ENCODE assay signal across 37 cellular contexts in genomic region chr21:32008714-32009113, GRCh38.
"Had no signal": no experiment of that assay in that cellular context is flagged by ENCODE, and none has a peak within 500 bp of the region (broad histone marks: within the 10 kb centered on the region; RNA-seq: fewer than 3 reads in every experiment).

No MANE protein-coding gene starts in this region.

- H3K27ac ChIP-seq: ascending aorta, cardiac muscle cell, WERI-Rb-1 had no signal

- H3K4me1 ChIP-seq: ascending aorta had no signal

- ATAC-seq: activated CD4-positive, alpha-beta T cell treated with anti-CD3 and anti-CD28 coated beads for 36 hours; activated CD4-positive, CD25-positive, alpha-beta regulatory T cell treated with anti-CD3 and anti-CD28 coated beads, Interleukin-2, amount 50 U/mL, for 24 hours; activated CD8-positive, alpha-beta memory T cell treated with anti-CD3 and anti-CD28 coated beads, Interleukin-2, amount 10 ng/mL, durations not matched to agents 7 days and 5 days; activated CD8-positive, alpha-beta T cell treated with anti-CD3 and anti-CD28 coated beads, Interleukin-2, amount 10 ng/mL, durations not matched to agents 7 days and 5 days; activated naive CD8-positive, alpha-beta T cell treated with anti-CD3 and anti-CD28 coated beads, Interleukin-2, amount 50 U/mL, for 24 hours; WTC11 had no signal

- DNase-seq: activated CD4-positive, alpha-beta memory T cell treated with anti-CD3 and anti-CD28 coated beads, Interleukin-2, amount 10 ng/mL, durations not matched to agents 7 days and 5 days; activated CD4-positive, alpha-beta T cell treated with anti-CD3 and anti-CD28 coated beads for 1 hour; activated CD4-positive, alpha-beta T cell treated with anti-CD3 and anti-CD28 coated beads for 36 hours; activated CD4-positive, alpha-beta T cell treated with anti-CD3 and anti-CD28 coated beads for 48 hours; activated CD4-positive, alpha-beta T cell treated with anti-CD3 and anti-CD28 coated beads, Interleukin-2, amount 10 ng/mL, durations not matched to agents 7 days and 5 days; activated CD4-positive, alpha-beta T cell treated with anti-CD3 and anti-CD28 coated beads, Interleukin-2, amount 50 U/mL, for 48 hours; activated CD4-positive, CD25-positive, alpha-beta regulatory T cell; activated CD8-positive, alpha-beta memory T cell treated with anti-CD3 and anti-CD28 coated beads for 24 hours; activated CD8-positive, alpha-beta memory T cell treated with anti-CD3 and anti-CD28 coated beads, Interleukin-2, amount 10 ng/mL, durations not matched to agents 7 days and 5 days; activated CD8-positive, alpha-beta memory T cell treated with anti-CD3 and anti-CD28 coated beads, Interleukin-2, amount 50 U/mL, for 48 hours; activated CD8-positive, alpha-beta T cell treated with anti-CD3 and anti-CD28 coated beads, Interleukin-2, amount 10 ng/mL, durations not matched to agents 7 days and 5 days; activated effector memory CD4-positive, alpha-beta T cell treated with Interleukin-2 at 50 U/mL for 16 hours; activated gamma-delta T cell; activated naive CD4-positive, alpha-beta T cell treated with anti-CD3 and anti-CD28 coated beads, Interleukin-2, amount 10 ng/mL, durations not matched to agents 7 days and 5 days; activated naive CD4-positive, alpha-beta T cell treated with Interleukin-2 at 50 U/mL for 16 hours; activated naive CD8-positive, alpha-beta T cell treated with anti-CD3 and anti-CD28 coated beads, Interleukin-2, amount 10 ng/mL, durations not matched to agents 7 days and 5 days; activated naive CD8-positive, alpha-beta T cell treated with anti-CD3 and anti-CD28 coated beads, Interleukin-2, amount 50 U/mL, for 24 hours; activated T-cell treated with anti-CD3 and anti-CD28 coated beads, Interleukin-2, amount 50 U/mL, for 24 hours; activated T-cell treated with anti-CD3 and anti-CD28 coated beads, Interleukin-2, amount 50 U/mL, for 48 hours; amygdala; anterior cingulate cortex; caudate nucleus; cerebellar nuclear complex; T-helper 2 cell; T-helper 9 cell had no signal

- H3K36me3 Mint-ChIP-seq: activated CD8-positive, alpha-beta memory T cell treated with anti-CD3 and anti-CD28 coated beads, Interleukin-2, amount 10 ng/mL, durations not matched to agents 7 days and 5 days; activated naive CD4-positive, alpha-beta T cell treated with anti-CD3 and anti-CD28 coated beads, Interleukin-2, amount 10 ng/mL, durations not matched to agents 7 days and 5 days; activated naive CD4-positive, alpha-beta T cell treated with anti-CD3 and anti-CD28 coated beads, Interleukin-2, amount 50 U/mL, for 24 hours; activated naive CD8-positive, alpha-beta T cell; activated naive CD8-positive, alpha-beta T cell treated with anti-CD3 and anti-CD28 coated beads, Interleukin-2, amount 10 ng/mL, durations not matched to agents 7 days and 5 days; WTC11 had no signal

- H3K27ac Mint-ChIP-seq: activated CD4-positive, alpha-beta memory T cell treated with anti-CD3 and anti-CD28 coated beads, Interleukin-2, amount 10 ng/mL, durations not matched to agents 7 days and 5 days; activated CD4-positive, alpha-beta T cell treated with anti-CD3 and anti-CD28 coated beads for 36 hours; activated CD4-positive, alpha-beta T cell treated with anti-CD3 and anti-CD28 coated beads, Interleukin-2, amount 10 ng/mL, durations not matched to agents 7 days and 5 days; activated CD8-positive, alpha-beta memory T cell treated with anti-CD3 and anti-CD28 coated beads, Interleukin-2, amount 10 ng/mL, durations not matched to agents 7 days and 5 days; activated CD8-positive, alpha-beta T cell treated with anti-CD3 and anti-CD28 coated beads, Interleukin-2, amount 10 ng/mL, durations not matched to agents 7 days and 5 days; activated naive CD4-positive, alpha-beta T cell treated with anti-CD3 and anti-CD28 coated beads, Interleukin-2, amount 10 ng/mL, durations not matched to agents 7 days and 5 days; activated naive CD4-positive, alpha-beta T cell treated with anti-CD3 and anti-CD28 coated beads, Interleukin-2, amount 50 U/mL, for 24 hours; activated naive CD8-positive, alpha-beta T cell; activated naive CD8-positive, alpha-beta T cell treated with anti-CD3 and anti-CD28 coated beads, Interleukin-2, amount 10 ng/mL, durations not matched to agents 7 days and 5 days; activated naive CD8-positive, alpha-beta T cell treated with anti-CD3 and anti-CD28 coated beads, Interleukin-2, amount 50 U/mL, for 24 hours; activated T-cell treated with anti-CD3 and anti-CD28 coated beads, Interleukin-2, amount 50 U/mL, for 24 hours; activated T-helper 2 cell treated with anti-CD3 and anti-CD28 coated beads, Interferon-gamma antibody, Interleukin-2, Interleukin-4, amounts not matched to agents 10 μg/mL and 5 μg/mL and 100 μg/mL, durations not matched to agents 14 hours and 24 hours and 36 hours; brain; T-helper 1 cell treated with Interleukin-12 subunit alpha and Interleukin-12 subunit beta and Interleukin-4 antibody, amounts not matched to agents 30 μg/mL and 1 μg/mL, for 36 hours; T-helper 2 cell treated with Interferon-gamma antibody and Interleukin-4, amounts not matched to agents 5 μg/mL and 100 μg/mL, for 36 hours; WTC11 had no signal

- H3K9me3 ChIP-seq: ascending aorta had no signal

- H3K4me1 Mint-ChIP-seq: activated CD4-positive, alpha-beta memory T cell treated with anti-CD3 and anti-CD28 coated beads, Interleukin-2, amount 10 ng/mL, durations not matched to agents 7 days and 5 days; activated CD4-positive, alpha-beta T cell treated with anti-CD3 and anti-CD28 coated beads for 36 hours; activated CD4-positive, alpha-beta T cell treated with anti-CD3 and anti-CD28 coated beads, Interleukin-2, amount 10 ng/mL, durations not matched to agents 7 days and 5 days; activated CD8-positive, alpha-beta memory T cell treated with anti-CD3 and anti-CD28 coated beads, Interleukin-2, amount 10 ng/mL, durations not matched to agents 7 days and 5 days; activated naive CD4-positive, alpha-beta T cell treated with anti-CD3 and anti-CD28 coated beads, Interleukin-2, amount 10 ng/mL, durations not matched to agents 7 days and 5 days; activated naive CD4-positive, alpha-beta T cell treated with anti-CD3 and anti-CD28 coated beads, Interleukin-2, amount 50 U/mL, for 24 hours; activated naive CD8-positive, alpha-beta T cell treated with anti-CD3 and anti-CD28 coated beads, Interleukin-2, amount 10 ng/mL, durations not matched to agents 7 days and 5 days; activated naive CD8-positive, alpha-beta T cell treated with anti-CD3 and anti-CD28 coated beads, Interleukin-2, amount 50 U/mL, for 24 hours; central memory CD8-positive, alpha-beta T cell; WTC11 had no signal

- H3K27me3 Mint-ChIP-seq: activated CD4-positive, alpha-beta memory T cell treated with anti-CD3 and anti-CD28 coated beads, Interleukin-2, amount 10 ng/mL, durations not matched to agents 7 days and 5 days; activated CD4-positive, alpha-beta T cell treated with anti-CD3 and anti-CD28 coated beads, Interleukin-2, amount 10 ng/mL, durations not matched to agents 7 days and 5 days; activated naive CD4-positive, alpha-beta T cell treated with anti-CD3 and anti-CD28 coated beads, Interleukin-2, amount 10 ng/mL, durations not matched to agents 7 days and 5 days; activated naive CD8-positive, alpha-beta T cell; activated naive CD8-positive, alpha-beta T cell treated with anti-CD3 and anti-CD28 coated beads, Interleukin-2, amount 50 U/mL, for 24 hours; activated T-cell treated with anti-CD3 and anti-CD28 coated beads, Interleukin-2, amount 50 U/mL, for 24 hours; brain had no signal

- H3K4me3 ChIP-seq: ascending aorta, cardiac muscle cell had no signal

- H3K36me3 ChIP-seq: ascending aorta, cardiac muscle cell, WERI-Rb-1 had no signal

- H3K9me3 Mint-ChIP-seq: activated CD4-positive, alpha-beta memory T cell treated with anti-CD3 and anti-CD28 coated beads, Interleukin-2, amount 10 ng/mL, durations not matched to agents 7 days and 5 days; activated naive CD4-positive, alpha-beta T cell treated with anti-CD3 and anti-CD28 coated beads, Interleukin-2, amount 10 ng/mL, durations not matched to agents 7 days and 5 days; activated naive CD4-positive, alpha-beta T cell treated with anti-CD3 and anti-CD28 coated beads, Interleukin-2, amount 50 U/mL, for 24 hours; activated naive CD8-positive, alpha-beta T cell treated with anti-CD3 and anti-CD28 coated beads, Interleukin-2, amount 50 U/mL, for 24 hours; activated T-cell treated with anti-CD3 and anti-CD28 coated beads, Interleukin-2, amount 50 U/mL, for 24 hours; activated T-helper 2 cell treated with anti-CD3 and anti-CD28 coated beads, Interferon-gamma antibody, Interleukin-2, Interleukin-4, amounts not matched to agents 10 μg/mL and 5 μg/mL and 100 μg/mL, durations not matched to agents 14 hours and 24 hours and 36 hours; T-helper 1 cell treated with Interleukin-12 subunit alpha and Interleukin-12 subunit beta and Interleukin-4 antibody, amounts not matched to agents 30 μg/mL and 1 μg/mL, for 36 hours; T-helper 2 cell treated with Interferon-gamma antibody and Interleukin-4, amounts not matched to agents 5 μg/mL and 100 μg/mL, for 36 hours had no signal

- H3K4me3 Mint-ChIP-seq: activated CD4-positive, alpha-beta memory T cell treated with anti-CD3 and anti-CD28 coated beads, Interleukin-2, amount 10 ng/mL, durations not matched to agents 7 days and 5 days; activated CD4-positive, alpha-beta T cell treated with anti-CD3 and anti-CD28 coated beads for 36 hours; activated CD4-positive, alpha-beta T cell treated with anti-CD3 and anti-CD28 coated beads, Interleukin-2, amount 10 ng/mL, durations not matched to agents 7 days and 5 days; activated CD8-positive, alpha-beta memory T cell treated with anti-CD3 and anti-CD28 coated beads, Interleukin-2, amount 10 ng/mL, durations not matched to agents 7 days and 5 days; activated CD8-positive, alpha-beta T cell treated with anti-CD3 and anti-CD28 coated beads, Interleukin-2, amount 10 ng/mL, durations not matched to agents 7 days and 5 days; activated naive CD4-positive, alpha-beta T cell treated with anti-CD3 and anti-CD28 coated beads, Interleukin-2, amount 10 ng/mL, durations not matched to agents 7 days and 5 days; activated naive CD4-positive, alpha-beta T cell treated with anti-CD3 and anti-CD28 coated beads, Interleukin-2, amount 50 U/mL, for 24 hours; activated naive CD8-positive, alpha-beta T cell; activated naive CD8-positive, alpha-beta T cell treated with anti-CD3 and anti-CD28 coated beads, Interleukin-2, amount 10 ng/mL, durations not matched to agents 7 days and 5 days; activated naive CD8-positive, alpha-beta T cell treated with anti-CD3 and anti-CD28 coated beads, Interleukin-2, amount 50 U/mL, for 24 hours; activated T-cell treated with anti-CD3 and anti-CD28 coated beads, Interleukin-2, amount 50 U/mL, for 24 hours; brain; central memory CD8-positive, alpha-beta T cell; T-helper 1 cell treated with Interleukin-12 subunit alpha and Interleukin-12 subunit beta and Interleukin-4 antibody, amounts not matched to agents 30 μg/mL and 1 μg/mL, for 36 hours; T-helper 2 cell treated with Interferon-gamma antibody and Interleukin-4, amounts not matched to agents 5 μg/mL and 100 μg/mL, for 36 hours; WTC11 had no signal
